In the genomic region with DNA sequence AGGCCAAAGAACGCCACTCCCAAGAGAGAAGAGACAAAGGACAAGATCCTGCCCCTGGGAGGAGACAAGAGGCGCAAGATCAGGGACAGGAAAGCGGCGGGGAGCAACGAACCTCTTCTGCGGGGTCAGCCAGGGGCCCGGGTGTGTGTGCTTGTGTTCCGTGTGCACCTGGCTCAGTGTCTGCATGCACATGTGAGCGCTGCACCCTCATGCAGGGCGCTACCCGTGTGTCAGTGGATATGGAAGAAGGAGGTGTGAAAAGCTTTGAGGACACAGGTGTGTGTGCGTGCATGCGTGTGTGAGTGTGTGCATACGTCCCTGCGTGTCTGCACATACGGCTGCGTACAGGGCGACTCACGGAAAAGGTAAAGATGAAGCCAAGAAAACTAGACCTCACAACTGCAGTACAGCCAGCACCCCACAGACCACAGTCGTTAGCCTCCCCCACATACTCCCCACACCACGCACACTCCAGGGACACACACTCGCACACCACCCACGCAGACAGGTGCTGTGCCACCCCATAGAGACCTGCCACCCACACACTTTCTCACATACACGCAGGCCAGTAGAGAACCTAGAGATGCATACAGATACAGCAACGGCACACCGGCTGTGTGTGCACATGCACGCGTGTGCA, we compare ENCODE assay signal across 1 cellular context.
TF ChIP-seq lines count a peak whose summit lies in the region.

No MANE protein-coding gene starts in this region.

TF ChIP-seq in WTC11, 78 proteins besides CTCF, POLR2A, EP300 and RAD21 (continued from another document):
- no peak for TF ChIP-seq JAZF1 (CRISPR knock-in tag; IDR thresholded peaks at IDR 0.05)
- TF ChIP-seq, protein P1, sequence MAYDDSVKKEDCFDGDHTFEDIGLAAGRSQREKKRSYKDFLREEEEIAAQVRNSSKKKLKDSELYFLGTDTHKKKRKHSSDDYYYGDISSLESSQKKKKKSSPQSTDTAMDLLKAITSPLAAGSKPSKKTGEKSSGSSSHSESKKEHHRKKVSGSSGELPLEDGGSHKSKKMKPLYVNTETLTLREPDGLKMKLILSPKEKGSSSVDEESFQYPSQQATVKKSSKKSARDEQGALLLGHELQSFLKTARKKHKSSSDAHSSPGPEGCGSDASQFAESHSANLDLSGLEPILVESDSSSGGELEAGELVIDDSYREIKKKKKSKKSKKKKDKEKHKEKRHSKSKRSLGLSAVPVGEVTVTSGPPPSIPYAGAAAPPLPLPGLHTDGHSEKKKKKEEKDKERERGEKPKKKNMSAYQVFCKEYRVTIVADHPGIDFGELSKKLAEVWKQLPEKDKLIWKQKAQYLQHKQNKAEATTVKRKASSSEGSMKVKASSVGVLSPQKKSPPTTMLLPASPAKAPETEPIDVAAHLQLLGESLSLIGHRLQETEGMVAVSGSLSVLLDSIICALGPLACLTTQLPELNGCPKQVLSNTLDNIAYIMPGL (CRISPR knock-in tag; IDR thresholded peaks at IDR 0.05) = no peak; the same call in 1 of the 2 replicates
- no peak for TF ChIP-seq ZNF423 (CRISPR knock-in tag; IDR thresholded peaks at IDR 0.05)
TF ChIP-seq in WTC11: peak in this region for 2.
